13 cellular contexts compared by ENCODE assay signal in genomic region chr6:39313526-39314272, GRCh38. TPM values are rescaled to one million over a fixed set of nuclear protein-coding genes. Genes with fewer than 3 reads are reported as not detected.
DNase-seq lines count a peak whose midpoint lies in the region; ATAC-seq and TF ChIP-seq lines count a peak whose summit lies in the region.
"Had no signal": no experiment of that assay in that cellular context is flagged by ENCODE, and none has a peak within 500 bp of the region (broad histone marks: within the 10 kb centered on the region; RNA-seq: fewer than 3 reads in every experiment).

No MANE protein-coding gene starts in this region.

- H3K79me2 ChIP-seq in SK-N-SH (ENCODE audit: insufficient read depth): no peaks in the 10 kb centered on the region

- intact Hi-C loops in ascending aorta (cut with DNase I): loop anchor here (2.0 kb wide), 1 partner anchor 25 kb away; no protein-coding TSS in a partner anchor

- TF ChIP-seq EP300 in SK-N-SH (IDR thresholded peaks at IDR 0.05; ENCODE audit: borderline replicate concordance in 1 of 2, low read depth in 1 of 2, low read length in 1 of 2) (no peak), suprapubic skin (IDR thresholded peaks at IDR 0.05) (no peak)

- no peak for TF ChIP-seq RAD21 in SK-N-SH (IDR thresholded peaks at IDR 0.05; ENCODE audit: low read length)

- TF ChIP-seq POLR2A in suprapubic skin (IDR thresholded peaks at IDR 0.05): no peak
- TF ChIP-seq POLR2A in GM18505 (IDR thresholded peaks at IDR 0.05; ENCODE audit: borderline replicate concordance, extremely low read depth, insufficient read depth, insufficient read length): no peak

- no peak overlapping the region for H3K9ac ChIP-seq in SK-N-SH

- WGBS in SK-N-SH (ENCODE audit: low lambda C conversion rate): 10% methylated on average over 40 of the region's 80 CpGs
- WGBS in suprapubic skin: 0% methylated on average over 13 of the region's 80 CpGs

- H3K4me2 ChIP-seq in SK-N-SH: no peak overlapping the region

- H2AFZ ChIP-seq in SK-N-SH (ENCODE audit: low read depth): no peak overlapping the region

- H3K4me1 ChIP-seq in SK-N-SH (ENCODE audit: control insufficient read depth in 1 of 2, insufficient read depth in 2 of 2, low read depth in 1 of 2, low read length in 1 of 2) (peaks cover 0 to 2% of the 10 kb centered on the region in 2 experiments; a peak in 1 of 4 replicates), ascending aorta (peaks cover 0 to 6% of the 10 kb centered on the region in 2 donors), suprapubic skin (peaks cover 12% of the 10 kb centered on the region)

- no peak for ATAC-seq in SK-N-SH treated with all-trans-retinoic acid at 6 μM for 48 hours
- peak; percentile 23 for ATAC-seq in left lobe of liver
- ATAC-seq in GM18505 (IDR thresholded peaks at IDR 0.05; ENCODE audit: unreplicated experiment): no peak

- CTCF ChIA-PET in SK-N-SH (lab: Yijun Ruan, JAX): interaction anchor here (1.1 to 10.2 kb wide), 5 partner anchors 11 to 442 kb away, joined by 3 to 44 read pairs (median 37); no protein-coding TSS in a partner anchor

- no peaks in the 10 kb centered on the region for H3F3A ChIP-seq in SK-N-SH (replicated peaks; ENCODE audit: insufficient read depth)

- no peaks in the 10 kb centered on the region for H4K20me1 ChIP-seq in SK-N-SH (ENCODE audit: insufficient read depth)

- TF ChIP-seq CTCF in SK-N-SH (IDR thresholded peaks at IDR 0.05): no peak
- peak in 1 of 3 experiments; percentile 24 for TF ChIP-seq CTCF in ascending aorta (IDR thresholded peaks at IDR 0.05)
- no peak for TF ChIP-seq CTCF in suprapubic skin (IDR thresholded peaks at IDR 0.05)

- peak; percentile 56 for DNase-seq in SK-N-SH
- DNase-seq in ascending aorta (ENCODE audit: low spot score in 2 of 2): no peak
- DNase-seq in left lobe of liver (ENCODE audit: low spot score): no peak
- no peak for DNase-seq in suprapubic skin (ENCODE audit: low spot score in 2 of 2)
- no peak for DNase-seq in activated gamma-delta T cell treated with Interleukin-2 at 50 U/mL for 16 hours
- DNase-seq in mucosa of gallbladder (ENCODE audit: low spot score): no peak

- H3K4me3 ChIP-seq in SK-N-SH (ENCODE audit: low read depth in 2 of 2, low read length in 1 of 2) (peak overlapping the region in 1 of 2 experiments; percentile 14; a peak in 1 of 4 replicates), ascending aorta (peak overlapping the region; percentile 46 to 71), suprapubic skin (peak overlapping the region; percentile 35)

- POLR2A ChIA-PET in SK-N-SH (lab: Yijun Ruan, JAX): no interaction called here

- H3K27ac ChIP-seq in SK-N-SH (ENCODE audit: low read depth in 2 of 2, low read length in 1 of 2) (no peak overlapping the region), ascending aorta (peak overlapping the region; percentile 67 to 75), suprapubic skin (no peak overlapping the region)

- H3K36me3 ChIP-seq in SK-N-SH (replicated peaks in 1 of 2; ENCODE audit: control insufficient read depth in 1 of 2, insufficient read depth in 2 of 2, low read length in 1 of 2) (no peaks in the 10 kb centered on the region), ascending aorta (no peaks in the 10 kb centered on the region), suprapubic skin (no peaks in the 10 kb centered on the region)

- no peaks in the 10 kb centered on the region for H3K9me2 ChIP-seq in SK-N-SH

- H3K9me3 ChIP-seq in SK-N-SH (no peaks in the 10 kb centered on the region), ascending aorta (no peaks in the 10 kb centered on the region), suprapubic skin (no peaks in the 10 kb centered on the region)

- peaks cover 7% of the 10 kb centered on the region; the same call in 1 of the 2 replicates for H3K27me3 ChIP-seq in SK-N-SH (ENCODE audit: insufficient read depth)
- H3K27me3 ChIP-seq in ascending aorta: no peaks in the 10 kb centered on the region
- H3K27me3 ChIP-seq in suprapubic skin: peaks cover 66% of the 10 kb centered on the region

TF ChIP-seq in SK-N-SH, 30 proteins besides CTCF, POLR2A, EP300 and RAD21:
- no peak for TF ChIP-seq ZBTB33 (IDR thresholded peaks at IDR 0.05; ENCODE audit: borderline replicate concordance, low read depth)
- no peak for TF ChIP-seq MEF2A (IDR thresholded peaks at IDR 0.05; ENCODE audit: borderline replicate concordance, low read depth)
- no peak for TF ChIP-seq SMC3 (IDR thresholded peaks at IDR 0.05; ENCODE audit: low read depth, low read length)

TF ChIP-seq in SK-N-SH treated with all-trans-retinoic acid at 6 μM for 48 hours, 23 proteins besides CTCF, POLR2A, EP300 and RAD21:
- no peak for TF ChIP-seq PATZ1 (CRISPR knock-in tag; IDR thresholded peaks at IDR 0.05; ENCODE audit: borderline replicate concordance)
- no peak for TF ChIP-seq ZFP30 (CRISPR knock-in tag; IDR thresholded peaks at IDR 0.05)
- no peak for TF ChIP-seq CREB5 (CRISPR knock-in tag; IDR thresholded peaks at IDR 0.05; ENCODE audit: low read depth)
- no peak for TF ChIP-seq ZNF70 (CRISPR knock-in tag; IDR thresholded peaks at IDR 0.05)
- no peak for TF ChIP-seq PPARA (CRISPR knock-in tag; IDR thresholded peaks at IDR 0.05; ENCODE audit: borderline replicate concordance)
- TF ChIP-seq ISL1 (CRISPR knock-in tag; IDR thresholded peaks at IDR 0.05): no peak
- no peak for TF ChIP-seq TSHZ2 (CRISPR knock-in tag; IDR thresholded peaks at IDR 0.05)
- no peak for TF ChIP-seq ZNF565 (CRISPR knock-in tag; conservative IDR thresholded peaks at IDR 0.05; ENCODE audit: low read depth)
TF ChIP-seq in SK-N-SH treated with all-trans-retinoic acid at 6 μM for 48 hours: peak in this region for 0.

RNA-seq across cellular contexts. Expression of gene KCNK17, which starts 0.5 kb away (rescaled TPM):
- polyA plus RNA-seq in SK-N-SH (2012; rRNA removed): not detected in 2 replicates
- not detected in 2 replicates for polyA plus RNA-seq in SK-N-SH (2012; cell fraction: cytosol; rRNA removed)
- not detected in 2 replicates for polyA plus RNA-seq in SK-N-SH (2012; cell fraction: nucleus; rRNA removed)
- total RNA-seq in ascending aorta (not detected), left lobe of liver (1.2 TPM), suprapubic skin (not detected), mucosa of gallbladder (2.2 TPM)
- total RNA-seq: endothelial cell of umbilical vein; NCI-H460; T-helper 2 cell treated with Interferon-gamma antibody and Interleukin-4, amounts not matched to agents 100 ng/mL and 5 ng/mL, for 36 hours had no signal
- polyA plus RNA-seq: AG04450, endothelial cell of umbilical vein had no signal

RNA-seq across cellular contexts. Expression of gene KCNK16, which starts 8.8 kb away (rescaled TPM):
- not detected in 2 replicates for polyA plus RNA-seq in SK-N-SH (2012; rRNA removed)
- polyA plus RNA-seq in SK-N-SH (2012; cell fraction: cytosol; rRNA removed): not detected in 2 replicates
- not detected in 2 replicates for polyA plus RNA-seq in SK-N-SH (2012; cell fraction: nucleus; rRNA removed)
- total RNA-seq in ascending aorta (not detected), left lobe of liver (not detected), suprapubic skin (not detected), mucosa of gallbladder (not detected)
- total RNA-seq: endothelial cell of umbilical vein; liver; NCI-H460; T-helper 2 cell treated with Interferon-gamma antibody and Interleukin-4, amounts not matched to agents 100 ng/mL and 5 ng/mL, for 36 hours had no signal
- polyA plus RNA-seq: AG04450, endothelial cell of umbilical vein, liver had no signal

Comparison
In these comparisons a context has a peak if more than half of its experiments do, and no peak if none do; other contexts are left out.
1. H3K27ac ChIP-seq: peak in ascending aorta (2 of 2); none in SK-N-SH (0 of 2) and suprapubic skin (single experiment).